ENCODE assay signal across 1 cellular context in the genomic region with DNA sequence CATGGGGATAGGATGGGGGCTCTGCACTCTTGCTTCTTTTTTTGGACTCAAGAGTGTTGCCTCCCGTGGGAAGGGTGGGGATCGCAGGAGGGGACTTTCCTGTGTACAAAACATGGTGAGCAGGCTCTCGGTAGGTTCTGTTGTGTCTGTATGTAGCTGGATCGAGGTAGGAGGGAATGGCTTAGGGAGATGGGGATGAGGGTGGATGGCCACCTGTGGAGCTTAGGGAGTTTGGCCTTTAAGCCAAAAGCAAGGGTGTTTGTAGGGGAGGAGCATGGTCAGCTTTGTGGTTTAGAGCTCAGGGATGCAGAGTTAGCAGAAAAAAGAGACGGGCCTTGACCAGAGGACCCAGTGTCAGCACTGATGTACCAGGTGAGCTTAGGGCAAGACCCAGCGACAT.
TF ChIP-seq lines count a peak whose summit lies in the region.

No MANE protein-coding gene starts in this region.

TF ChIP-seq in HepG2, 621 proteins besides CTCF, POLR2A, EP300 and RAD21:
- no peak for TF ChIP-seq GFI1 (CRISPR knock-in tag; IDR thresholded peaks at IDR 0.05; ENCODE audit: borderline replicate concordance)
- 0 out of 2 replicates have a peak, but pooled peaks have one; percentile 27 for TF ChIP-seq ZNF788 (CRISPR knock-in tag; IDR thresholded peaks at IDR 0.05; ENCODE audit: borderline replicate concordance)
